In the genomic region with DNA sequence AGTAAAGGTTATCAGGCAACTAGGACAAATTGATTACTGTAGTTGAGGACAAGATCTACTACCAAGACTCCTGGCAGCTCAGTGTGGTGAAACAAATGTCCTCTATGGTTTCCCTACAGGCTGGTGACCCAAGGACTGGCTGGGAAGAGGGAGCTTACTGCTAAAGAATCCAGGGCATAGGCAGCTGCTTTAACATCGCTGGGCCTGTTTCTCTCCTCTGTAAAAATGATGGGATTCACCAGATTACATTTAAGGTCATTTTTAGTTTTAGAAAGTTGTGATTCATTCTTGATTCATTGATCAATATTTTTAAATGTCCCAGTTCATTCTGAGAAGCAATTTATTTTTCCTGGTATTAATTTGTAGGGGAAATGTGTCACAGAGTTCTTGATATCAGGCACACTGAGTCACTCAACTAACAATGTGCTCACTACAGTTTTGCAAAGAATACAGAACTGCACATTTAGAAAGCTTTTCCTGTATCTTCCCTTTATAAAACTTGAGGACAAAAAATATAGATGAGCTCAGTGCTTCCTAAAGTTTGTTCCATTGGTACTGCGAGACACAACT, we compare ENCODE assay signal across 28 cellular contexts. TPM values are rescaled to one million over a fixed set of nuclear protein-coding genes. Genes with fewer than 3 reads are reported as not detected.
"Had no signal": no experiment of that assay in that cellular context is flagged by ENCODE, and none has a peak within 500 bp of the region (broad histone marks: within the 10 kb centered on the region; RNA-seq: fewer than 3 reads in every experiment).

No MANE protein-coding gene starts in this region.

- H3K4me3 Mint-ChIP-seq: activated B cell treated with CpG ODN at 0.5 μM for 24 hours; activated CD4-positive, alpha-beta memory T cell treated with anti-CD3 and anti-CD28 coated beads for 36 hours; activated CD4-positive, alpha-beta T cell treated with anti-CD3 and anti-CD28 coated beads, Interleukin-2, amount 10 ng/mL, durations not matched to agents 7 days and 5 days; activated naive CD4-positive, alpha-beta T cell treated with anti-CD3 and anti-CD28 coated beads, Interleukin-2, amount 50 U/mL, for 24 hours; central memory CD8-positive, alpha-beta T cell; T-cell had no signal

- H3K4me1 Mint-ChIP-seq: activated B cell treated with CpG ODN at 0.5 μM for 24 hours; activated CD4-positive, alpha-beta T cell treated with anti-CD3 and anti-CD28 coated beads, Interleukin-2, amount 10 ng/mL, durations not matched to agents 7 days and 5 days; activated naive CD4-positive, alpha-beta T cell treated with anti-CD3 and anti-CD28 coated beads, Interleukin-2, amount 50 U/mL, for 24 hours; central memory CD8-positive, alpha-beta T cell; T-cell had no signal

- H3K27ac Mint-ChIP-seq: activated B cell treated with CpG ODN at 0.5 μM for 24 hours; activated CD4-positive, alpha-beta memory T cell treated with anti-CD3 and anti-CD28 coated beads for 36 hours; activated CD4-positive, alpha-beta T cell treated with anti-CD3 and anti-CD28 coated beads, Interleukin-2, amount 10 ng/mL, durations not matched to agents 7 days and 5 days; activated naive CD4-positive, alpha-beta T cell treated with anti-CD3 and anti-CD28 coated beads, Interleukin-2, amount 50 U/mL, for 24 hours; T-cell had no signal

- H3K4me3 ChIP-seq: SK-N-MC had no signal

- H3K36me3 Mint-ChIP-seq: activated CD4-positive, alpha-beta memory T cell treated with anti-CD3 and anti-CD28 coated beads for 36 hours; activated naive CD4-positive, alpha-beta T cell treated with anti-CD3 and anti-CD28 coated beads, Interleukin-2, amount 50 U/mL, for 24 hours; T-cell had no signal

- H3K9me3 Mint-ChIP-seq: activated CD4-positive, alpha-beta memory T cell treated with anti-CD3 and anti-CD28 coated beads for 36 hours; activated naive CD4-positive, alpha-beta T cell treated with anti-CD3 and anti-CD28 coated beads, Interleukin-2, amount 50 U/mL, for 24 hours; central memory CD8-positive, alpha-beta T cell had no signal

- ATAC-seq: Panc1, Right ventricle myocardium inferior, T-cell had no signal

- H3K27ac ChIP-seq: SK-N-MC had no signal

- FAIRE-seq: TTC549 had no signal

- DNase-seq: activated B cell treated with CpG ODN at 0.5 μM for 24 hours; activated CD4-positive, alpha-beta memory T cell treated with anti-CD3 and anti-CD28 coated beads for 36 hours; activated CD4-positive, alpha-beta T cell treated with anti-CD3 and anti-CD28 coated beads, Interleukin-2, amount 10 ng/mL, durations not matched to agents 7 days and 5 days; activated CD8-positive, alpha-beta memory T cell treated with anti-CD3 and anti-CD28 coated beads, Interleukin-2, amount 50 U/mL, for 4 hours; activated effector memory CD4-positive, alpha-beta T cell treated with Interleukin-2 at 50 U/mL for 16 hours; activated naive CD4-positive, alpha-beta T cell; activated T-cell treated with anti-CD3 and anti-CD28 coated beads, Interleukin-2, amount 50 U/mL, for 1 hour; aorta; IMR-90; KG1; NCI-H1048; NCI-H1417; NCI-H1930; NCI-H345; NCI-H510A; NCI-H526 treated with DMSO at 0.1 percent for 48 hours; NCI-H82; RPMI8226; T-cell; T-helper 2 cell; T1000 had no signal

RNA-seq across cellular contexts. Expression of a gene that starts 19.6 kb away (rescaled TPM):
- total RNA-seq: activated B cell treated with CpG ODN at 0.5 μM for 24 hours; activated CD4-positive, alpha-beta T cell treated with anti-CD3 and anti-CD28 coated beads, Interleukin-2, amount 10 ng/mL, durations not matched to agents 7 days and 5 days; IMR-90; LHCN-M2 had no signal
